ENCODE assay signal across 1 cellular context in the genomic region with DNA sequence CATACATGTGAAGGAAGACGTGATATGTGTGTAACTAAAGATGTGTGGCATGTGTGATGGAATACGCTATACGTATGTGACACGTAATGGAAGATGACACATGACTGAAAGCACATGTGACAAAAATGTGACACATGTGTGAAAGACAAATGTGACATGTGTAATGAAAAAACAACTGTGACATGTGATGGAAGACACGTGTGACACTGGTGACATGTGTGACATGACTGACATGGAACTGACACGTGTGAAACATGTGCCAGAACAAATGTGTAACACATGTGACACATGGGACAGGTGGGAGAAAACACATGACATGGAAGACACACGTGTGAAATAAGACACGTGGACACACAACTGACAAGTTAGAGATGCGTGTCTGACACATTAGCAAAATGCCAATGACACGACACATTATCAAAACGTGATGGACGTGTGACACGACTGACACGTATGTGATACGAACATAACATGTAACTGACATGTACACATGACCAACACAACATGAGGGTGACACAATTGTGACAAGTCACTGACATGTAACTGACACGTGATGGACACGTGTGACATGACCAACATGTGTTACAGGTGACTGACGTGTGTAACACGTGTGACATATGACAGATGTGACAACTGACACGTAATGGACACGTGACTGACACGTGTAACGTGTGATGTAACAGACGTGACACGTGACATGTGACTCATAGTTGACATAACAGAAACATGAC.
A peak's percentile ranks its signal among the peaks of the same experiment; 100 is the strongest.
TF ChIP-seq lines count a peak whose summit lies in the region.

No MANE protein-coding gene starts in this region.

TF ChIP-seq in GM12878, 131 proteins besides CTCF, POLR2A, EP300 and RAD21:
- TF ChIP-seq, protein P1, sequence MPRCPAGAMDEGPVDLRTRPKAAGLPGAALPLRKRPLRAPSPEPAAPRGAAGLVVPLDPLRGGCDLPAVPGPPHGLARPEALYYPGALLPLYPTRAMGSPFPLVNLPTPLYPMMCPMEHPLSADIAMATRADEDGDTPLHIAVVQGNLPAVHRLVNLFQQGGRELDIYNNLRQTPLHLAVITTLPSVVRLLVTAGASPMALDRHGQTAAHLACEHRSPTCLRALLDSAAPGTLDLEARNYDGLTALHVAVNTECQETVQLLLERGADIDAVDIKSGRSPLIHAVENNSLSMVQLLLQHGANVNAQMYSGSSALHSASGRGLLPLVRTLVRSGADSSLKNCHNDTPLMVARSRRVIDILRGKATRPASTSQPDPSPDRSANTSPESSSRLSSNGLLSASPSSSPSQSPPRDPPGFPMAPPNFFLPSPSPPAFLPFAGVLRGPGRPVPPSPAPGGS (IDR thresholded peaks at IDR 0.05; ENCODE audit: borderline replicate concordance, insufficient read depth, low read depth, low read length, poor library complexity, severe bottlenecking) = peak; percentile 43
- TF ChIP-seq EED (IDR thresholded peaks at IDR 0.05; ENCODE audit: low read depth) = no peak
